In the genomic region with DNA sequence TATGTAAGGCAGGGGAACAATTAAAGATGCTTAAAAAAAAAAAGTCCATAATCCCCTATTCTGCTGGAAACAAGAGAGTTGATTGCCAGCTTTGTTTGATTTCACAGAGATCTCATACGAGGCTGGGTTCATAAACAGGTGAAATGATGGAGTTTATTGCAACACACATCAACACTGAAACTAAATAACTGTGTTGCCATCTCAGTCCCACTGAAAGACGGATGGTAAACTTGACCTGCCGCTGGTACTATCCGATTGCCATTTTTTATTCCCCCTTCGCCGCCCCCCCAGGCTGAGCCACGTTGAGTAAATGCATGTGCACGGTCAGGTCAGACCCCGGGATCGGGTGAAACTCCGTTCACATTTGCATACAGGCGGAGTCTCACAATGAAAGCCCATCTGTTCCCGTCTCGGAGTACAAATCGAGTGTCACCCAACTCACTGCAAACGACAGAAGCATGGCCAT, we compare ENCODE assay signal across 1 cellular context.
TF ChIP-seq lines count a peak whose summit lies in the region.

No MANE protein-coding gene starts in this region.

TF ChIP-seq in IMR-90, 13 proteins besides CTCF, POLR2A, EP300 and RAD21:
- TF ChIP-seq, protein P1, sequence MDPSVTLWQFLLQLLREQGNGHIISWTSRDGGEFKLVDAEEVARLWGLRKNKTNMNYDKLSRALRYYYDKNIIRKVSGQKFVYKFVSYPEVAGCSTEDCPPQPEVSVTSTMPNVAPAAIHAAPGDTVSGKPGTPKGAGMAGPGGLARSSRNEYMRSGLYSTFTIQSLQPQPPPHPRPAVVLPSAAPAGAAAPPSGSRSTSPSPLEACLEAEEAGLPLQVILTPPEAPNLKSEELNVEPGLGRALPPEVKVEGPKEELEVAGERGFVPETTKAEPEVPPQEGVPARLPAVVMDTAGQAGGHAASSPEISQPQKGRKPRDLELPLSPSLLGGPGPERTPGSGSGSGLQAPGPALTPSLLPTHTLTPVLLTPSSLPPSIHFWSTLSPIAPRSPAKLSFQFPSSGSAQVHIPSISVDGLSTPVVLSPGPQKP (IDR thresholded peaks at IDR 0.05; ENCODE audit: borderline replicate concordance, low read depth, low read length), result no peak
- 0 out of 2 replicates have a peak, but pooled peaks have one; percentile 9 for TF ChIP-seq CEBPB (IDR thresholded peaks at IDR 0.05; ENCODE audit: low read depth, low read length)
